In the genomic region with DNA sequence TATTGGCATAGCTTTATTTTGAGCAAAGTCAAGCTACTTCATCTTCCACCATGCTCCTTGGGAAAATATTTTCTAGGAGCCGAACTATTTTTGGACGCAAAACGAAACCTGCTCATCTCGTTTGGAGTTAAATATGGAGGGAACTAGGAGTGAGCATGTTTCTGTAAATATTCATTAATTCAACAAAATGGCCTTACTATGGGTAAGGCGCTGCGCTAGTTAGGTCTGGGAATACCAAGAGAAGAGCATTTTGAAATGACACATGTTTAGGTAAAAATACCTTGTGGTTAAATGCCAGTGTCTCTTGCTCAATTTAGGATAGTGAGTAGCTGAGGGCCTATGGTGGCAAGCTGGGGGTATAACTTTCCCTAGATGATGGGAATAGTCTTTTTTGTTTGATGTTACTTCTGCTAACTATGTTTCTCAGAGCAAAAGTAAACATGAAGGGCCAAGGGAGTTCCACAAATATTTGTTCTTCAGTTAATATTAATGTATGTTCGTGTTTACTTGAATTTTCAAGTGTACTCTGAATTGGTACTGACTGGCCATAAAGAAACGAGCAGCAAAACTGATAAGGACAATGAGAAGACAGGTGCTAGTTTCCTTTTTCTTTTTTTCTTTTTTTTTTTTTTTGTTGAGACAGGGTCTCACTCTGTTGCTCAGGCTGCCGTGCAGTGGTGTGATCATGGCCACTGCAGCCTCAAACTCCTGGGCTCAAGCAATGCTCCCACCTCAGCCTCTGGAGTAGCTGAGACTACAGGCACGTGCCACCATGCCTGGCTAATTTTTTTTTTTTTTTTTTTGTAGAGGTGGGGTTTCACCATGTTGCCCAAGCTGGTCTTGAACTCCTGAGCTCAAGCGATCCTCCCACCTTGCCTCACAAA, we compare ENCODE assay signal across 1 cellular context.
TF ChIP-seq lines count a peak whose summit lies in the region.

No MANE protein-coding gene starts in this region.

TF ChIP-seq in A549, 52 proteins besides CTCF, POLR2A, EP300 and RAD21:
- TF ChIP-seq MYC (IDR thresholded peaks at IDR 0.05; ENCODE audit: borderline replicate concordance, low read length), result no peak
- TF ChIP-seq HOXB13 (CRISPR knock-in tag; IDR thresholded peaks at IDR 0.05; ENCODE audit: low read depth), result peak; percentile 97
- peak; percentile 30; the same call in 1 of the 3 replicates for TF ChIP-seq SMC3 (IDR thresholded peaks at IDR 0.05)
- TF ChIP-seq ESRRA (IDR thresholded peaks at IDR 0.05; ENCODE audit: borderline replicate concordance, low read length), result no peak
- peak; percentile 91 for TF ChIP-seq HEYL (CRISPR knock-in tag; IDR thresholded peaks at IDR 0.05)
- TF ChIP-seq POLR2AphosphoS2 (conservative IDR thresholded peaks at IDR 0.05; ENCODE audit: low read length), result no peak
- no peak for TF ChIP-seq HDAC2 (IDR thresholded peaks at IDR 0.05)
- TF ChIP-seq, protein P1, sequence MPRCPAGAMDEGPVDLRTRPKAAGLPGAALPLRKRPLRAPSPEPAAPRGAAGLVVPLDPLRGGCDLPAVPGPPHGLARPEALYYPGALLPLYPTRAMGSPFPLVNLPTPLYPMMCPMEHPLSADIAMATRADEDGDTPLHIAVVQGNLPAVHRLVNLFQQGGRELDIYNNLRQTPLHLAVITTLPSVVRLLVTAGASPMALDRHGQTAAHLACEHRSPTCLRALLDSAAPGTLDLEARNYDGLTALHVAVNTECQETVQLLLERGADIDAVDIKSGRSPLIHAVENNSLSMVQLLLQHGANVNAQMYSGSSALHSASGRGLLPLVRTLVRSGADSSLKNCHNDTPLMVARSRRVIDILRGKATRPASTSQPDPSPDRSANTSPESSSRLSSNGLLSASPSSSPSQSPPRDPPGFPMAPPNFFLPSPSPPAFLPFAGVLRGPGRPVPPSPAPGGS (IDR thresholded peaks at IDR 0.05), result peak; percentile 88; the same call in 2 of the 3 replicates
- TF ChIP-seq ZSCAN20 (CRISPR knock-in tag; IDR thresholded peaks at IDR 0.05), result peak; percentile 96
- TF ChIP-seq NPAS2 (CRISPR knock-in tag; IDR thresholded peaks at IDR 0.05; ENCODE audit: borderline replicate concordance), result no peak
- no peak for TF ChIP-seq RCOR1 (IDR thresholded peaks at IDR 0.05; ENCODE audit: low read depth, low read length)
- TF ChIP-seq ZFP36 (IDR thresholded peaks at IDR 0.05; ENCODE audit: borderline replicate concordance, partially characterized antibody), result peak; percentile 62
- TF ChIP-seq ZC3H11A (IDR thresholded peaks at IDR 0.05), result no peak
- TF ChIP-seq, protein P2, sequence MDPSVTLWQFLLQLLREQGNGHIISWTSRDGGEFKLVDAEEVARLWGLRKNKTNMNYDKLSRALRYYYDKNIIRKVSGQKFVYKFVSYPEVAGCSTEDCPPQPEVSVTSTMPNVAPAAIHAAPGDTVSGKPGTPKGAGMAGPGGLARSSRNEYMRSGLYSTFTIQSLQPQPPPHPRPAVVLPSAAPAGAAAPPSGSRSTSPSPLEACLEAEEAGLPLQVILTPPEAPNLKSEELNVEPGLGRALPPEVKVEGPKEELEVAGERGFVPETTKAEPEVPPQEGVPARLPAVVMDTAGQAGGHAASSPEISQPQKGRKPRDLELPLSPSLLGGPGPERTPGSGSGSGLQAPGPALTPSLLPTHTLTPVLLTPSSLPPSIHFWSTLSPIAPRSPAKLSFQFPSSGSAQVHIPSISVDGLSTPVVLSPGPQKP (IDR thresholded peaks at IDR 0.05; ENCODE audit: low read depth, low read length), result no peak
- TF ChIP-seq NFE2L2 (conservative IDR thresholded peaks at IDR 0.05; ENCODE audit: low read length), result no peak
- peak; percentile 61 for TF ChIP-seq JUNB (IDR thresholded peaks at IDR 0.05)
- peak; percentile 98 for TF ChIP-seq ZNF302 (CRISPR knock-in tag; IDR thresholded peaks at IDR 0.05)
- peak; percentile 48; the same call in 1 of the 2 replicates for TF ChIP-seq TP53 (CRISPR knock-in tag; IDR thresholded peaks at IDR 0.05)
- TF ChIP-seq GATA3 (IDR thresholded peaks at IDR 0.05; ENCODE audit: borderline replicate concordance), result peak; percentile 93
- TF ChIP-seq, protein P3, sequence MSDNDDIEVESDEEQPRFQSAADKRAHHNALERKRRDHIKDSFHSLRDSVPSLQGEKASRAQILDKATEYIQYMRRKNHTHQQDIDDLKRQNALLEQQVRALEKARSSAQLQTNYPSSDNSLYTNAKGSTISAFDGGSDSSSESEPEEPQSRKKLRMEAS (IDR thresholded peaks at IDR 0.05), result peak; percentile 54
- TF ChIP-seq KDM5A (IDR thresholded peaks at IDR 0.05), result no peak
- no peak for TF ChIP-seq SREBF2 (IDR thresholded peaks at IDR 0.05)
- TF ChIP-seq, protein P4, sequence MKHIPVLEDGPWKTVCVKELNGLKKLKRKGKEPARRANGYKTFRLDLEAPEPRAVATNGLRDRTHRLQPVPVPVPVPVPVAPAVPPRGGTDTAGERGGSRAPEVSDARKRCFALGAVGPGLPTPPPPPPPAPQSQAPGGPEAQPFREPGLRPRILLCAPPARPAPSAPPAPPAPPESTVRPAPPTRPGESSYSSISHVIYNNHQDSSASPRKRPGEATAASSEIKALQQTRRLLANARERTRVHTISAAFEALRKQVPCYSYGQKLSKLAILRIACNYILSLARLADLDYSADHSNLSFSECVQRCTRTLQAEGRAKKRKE (CRISPR knock-in tag; IDR thresholded peaks at IDR 0.05; ENCODE audit: low read depth), result peak; percentile 81; the same call in 1 of the 2 replicates
- TF ChIP-seq, protein P5, sequence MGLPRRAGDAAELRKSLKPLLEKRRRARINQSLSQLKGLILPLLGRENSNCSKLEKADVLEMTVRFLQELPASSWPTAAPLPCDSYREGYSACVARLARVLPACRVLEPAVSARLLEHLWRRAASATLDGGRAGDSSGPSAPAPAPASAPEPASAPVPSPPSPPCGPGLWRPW (IDR thresholded peaks at IDR 0.05), result 0 out of 2 replicates have a peak, but pooled peaks have one; percentile 26
- TF ChIP-seq CHD4 (IDR thresholded peaks at IDR 0.05; ENCODE audit: borderline replicate concordance), result no peak
- no peak for TF ChIP-seq NR3C1 (IDR thresholded peaks at IDR 0.05)
- TF ChIP-seq MAZ (IDR thresholded peaks at IDR 0.05; ENCODE audit: borderline replicate concordance, low read depth, low read length), result no peak
- TF ChIP-seq FOSB (CRISPR knock-in tag; IDR thresholded peaks at IDR 0.05), result peak; percentile 82; the same call in 1 of the 2 replicates
- TF ChIP-seq, protein P6, sequence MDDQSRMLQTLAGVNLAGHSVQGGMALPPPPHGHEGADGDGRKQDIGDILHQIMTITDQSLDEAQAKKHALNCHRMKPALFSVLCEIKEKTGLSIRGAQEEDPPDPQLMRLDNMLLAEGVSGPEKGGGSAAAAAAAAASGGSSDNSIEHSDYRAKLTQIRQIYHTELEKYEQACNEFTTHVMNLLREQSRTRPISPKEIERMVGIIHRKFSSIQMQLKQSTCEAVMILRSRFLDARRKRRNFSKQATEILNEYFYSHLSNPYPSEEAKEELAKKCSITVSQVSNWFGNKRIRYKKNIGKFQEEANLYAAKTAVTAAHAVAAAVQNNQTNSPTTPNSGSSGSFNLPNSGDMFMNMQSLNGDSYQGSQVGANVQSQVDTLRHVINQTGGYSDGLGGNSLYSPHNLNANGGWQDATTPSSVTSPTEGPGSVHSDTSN (IDR thresholded peaks at IDR 0.05), result no peak
- TF ChIP-seq TFCP2L1 (CRISPR knock-in tag; IDR thresholded peaks at IDR 0.05), result no peak
- no peak for TF ChIP-seq MAFK (IDR thresholded peaks at IDR 0.05; ENCODE audit: partially characterized antibody)
- TF ChIP-seq, protein P7, sequence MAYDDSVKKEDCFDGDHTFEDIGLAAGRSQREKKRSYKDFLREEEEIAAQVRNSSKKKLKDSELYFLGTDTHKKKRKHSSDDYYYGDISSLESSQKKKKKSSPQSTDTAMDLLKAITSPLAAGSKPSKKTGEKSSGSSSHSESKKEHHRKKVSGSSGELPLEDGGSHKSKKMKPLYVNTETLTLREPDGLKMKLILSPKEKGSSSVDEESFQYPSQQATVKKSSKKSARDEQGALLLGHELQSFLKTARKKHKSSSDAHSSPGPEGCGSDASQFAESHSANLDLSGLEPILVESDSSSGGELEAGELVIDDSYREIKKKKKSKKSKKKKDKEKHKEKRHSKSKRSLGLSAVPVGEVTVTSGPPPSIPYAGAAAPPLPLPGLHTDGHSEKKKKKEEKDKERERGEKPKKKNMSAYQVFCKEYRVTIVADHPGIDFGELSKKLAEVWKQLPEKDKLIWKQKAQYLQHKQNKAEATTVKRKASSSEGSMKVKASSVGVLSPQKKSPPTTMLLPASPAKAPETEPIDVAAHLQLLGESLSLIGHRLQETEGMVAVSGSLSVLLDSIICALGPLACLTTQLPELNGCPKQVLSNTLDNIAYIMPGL (CRISPR knock-in tag; IDR thresholded peaks at IDR 0.05; ENCODE audit: borderline replicate concordance), result no peak
- no peak for TF ChIP-seq PHF8 (IDR thresholded peaks at IDR 0.05; ENCODE audit: borderline replicate concordance, low read depth)
- peak; percentile 31; the same call in 1 of the 2 replicates for TF ChIP-seq HOXA7 (CRISPR knock-in tag; IDR thresholded peaks at IDR 0.05)
- TF ChIP-seq CEBPB (IDR thresholded peaks at IDR 0.05), result peak; percentile 85 to 89
- TF ChIP-seq CHD2 (IDR thresholded peaks at IDR 0.05; ENCODE audit: low read length, partially characterized antibody), result no peak
- TF ChIP-seq JUN (IDR thresholded peaks at IDR 0.05), result peak; percentile 85 to 89
- peak; percentile 99 for TF ChIP-seq EHF (CRISPR knock-in tag; IDR thresholded peaks at IDR 0.05)
- TF ChIP-seq EHMT2 (IDR thresholded peaks at IDR 0.05; ENCODE audit: low read depth), result no peak
- TF ChIP-seq RNF2 (IDR thresholded peaks at IDR 0.05; ENCODE audit: borderline replicate concordance, low read depth), result 0 out of 2 replicates have a peak, but pooled peaks have one; percentile 28
- TF ChIP-seq RFX5 (IDR thresholded peaks at IDR 0.05), result no peak
- TF ChIP-seq RARB (CRISPR knock-in tag; IDR thresholded peaks at IDR 0.05), result 0 out of 2 replicates have a peak, but pooled peaks have one; percentile 59
- TF ChIP-seq BHLHE40 (IDR thresholded peaks at IDR 0.05; ENCODE audit: low read depth, low read length), result no peak
- no peak for TF ChIP-seq CBX8 (IDR thresholded peaks at IDR 0.05)
- TF ChIP-seq, protein P8, sequence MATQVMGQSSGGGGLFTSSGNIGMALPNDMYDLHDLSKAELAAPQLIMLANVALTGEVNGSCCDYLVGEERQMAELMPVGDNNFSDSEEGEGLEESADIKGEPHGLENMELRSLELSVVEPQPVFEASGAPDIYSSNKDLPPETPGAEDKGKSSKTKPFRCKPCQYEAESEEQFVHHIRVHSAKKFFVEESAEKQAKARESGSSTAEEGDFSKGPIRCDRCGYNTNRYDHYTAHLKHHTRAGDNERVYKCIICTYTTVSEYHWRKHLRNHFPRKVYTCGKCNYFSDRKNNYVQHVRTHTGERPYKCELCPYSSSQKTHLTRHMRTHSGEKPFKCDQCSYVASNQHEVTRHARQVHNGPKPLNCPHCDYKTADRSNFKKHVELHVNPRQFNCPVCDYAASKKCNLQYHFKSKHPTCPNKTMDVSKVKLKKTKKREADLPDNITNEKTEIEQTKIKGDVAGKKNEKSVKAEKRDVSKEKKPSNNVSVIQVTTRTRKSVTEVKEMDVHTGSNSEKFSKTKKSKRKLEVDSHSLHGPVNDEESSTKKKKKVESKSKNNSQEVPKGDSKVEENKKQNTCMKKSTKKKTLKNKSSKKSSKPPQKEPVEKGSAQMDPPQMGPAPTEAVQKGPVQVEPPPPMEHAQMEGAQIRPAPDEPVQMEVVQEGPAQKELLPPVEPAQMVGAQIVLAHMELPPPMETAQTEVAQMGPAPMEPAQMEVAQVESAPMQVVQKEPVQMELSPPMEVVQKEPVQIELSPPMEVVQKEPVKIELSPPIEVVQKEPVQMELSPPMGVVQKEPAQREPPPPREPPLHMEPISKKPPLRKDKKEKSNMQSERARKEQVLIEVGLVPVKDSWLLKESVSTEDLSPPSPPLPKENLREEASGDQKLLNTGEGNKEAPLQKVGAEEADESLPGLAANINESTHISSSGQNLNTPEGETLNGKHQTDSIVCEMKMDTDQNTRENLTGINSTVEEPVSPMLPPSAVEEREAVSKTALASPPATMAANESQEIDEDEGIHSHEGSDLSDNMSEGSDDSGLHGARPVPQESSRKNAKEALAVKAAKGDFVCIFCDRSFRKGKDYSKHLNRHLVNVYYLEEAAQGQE (IDR thresholded peaks at IDR 0.05), result no peak
- TF ChIP-seq HOXB5 (CRISPR knock-in tag; IDR thresholded peaks at IDR 0.05), result peak; percentile 85; the same call in 1 of the 2 replicates
- TF ChIP-seq, protein P9, sequence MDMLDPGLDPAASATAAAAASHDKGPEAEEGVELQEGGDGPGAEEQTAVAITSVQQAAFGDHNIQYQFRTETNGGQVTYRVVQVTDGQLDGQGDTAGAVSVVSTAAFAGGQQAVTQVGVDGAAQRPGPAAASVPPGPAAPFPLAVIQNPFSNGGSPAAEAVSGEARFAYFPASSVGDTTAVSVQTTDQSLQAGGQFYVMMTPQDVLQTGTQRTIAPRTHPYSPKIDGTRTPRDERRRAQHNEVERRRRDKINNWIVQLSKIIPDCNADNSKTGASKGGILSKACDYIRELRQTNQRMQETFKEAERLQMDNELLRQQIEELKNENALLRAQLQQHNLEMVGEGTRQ (IDR thresholded peaks at IDR 0.05), result no peak
- TF ChIP-seq CBX2 (IDR thresholded peaks at IDR 0.05; ENCODE audit: borderline replicate concordance, low read depth), result no peak
- TF ChIP-seq, protein P10, sequence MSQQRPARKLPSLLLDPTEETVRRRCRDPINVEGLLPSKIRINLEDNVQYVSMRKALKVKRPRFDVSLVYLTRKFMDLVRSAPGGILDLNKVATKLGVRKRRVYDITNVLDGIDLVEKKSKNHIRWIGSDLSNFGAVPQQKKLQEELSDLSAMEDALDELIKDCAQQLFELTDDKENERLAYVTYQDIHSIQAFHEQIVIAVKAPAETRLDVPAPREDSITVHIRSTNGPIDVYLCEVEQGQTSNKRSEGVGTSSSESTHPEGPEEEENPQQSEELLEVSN (IDR thresholded peaks at IDR 0.05; ENCODE audit: borderline replicate concordance, low read depth), result no peak
- TF ChIP-seq KDM1A (IDR thresholded peaks at IDR 0.05; ENCODE audit: low read depth), result no peak
- 0 out of 2 replicates have a peak, but pooled peaks have one; percentile 5 for TF ChIP-seq FOSL2 (IDR thresholded peaks at IDR 0.05)
- peak; percentile 66 for TF ChIP-seq FOSL2 (CRISPR knock-in tag; IDR thresholded peaks at IDR 0.05)
- peak; percentile 75 for TF ChIP-seq FOXS1 (CRISPR knock-in tag; IDR thresholded peaks at IDR 0.05)
